Comparison of ENCODE assay signal across 25 cellular contexts in genomic region chr2:29225814-29226213, GRCh38.
"Had no signal": no experiment of that assay in that cellular context is flagged by ENCODE, and none has a peak within 500 bp of the region (broad histone marks: within the 10 kb centered on the region; RNA-seq: fewer than 3 reads in every experiment).

No MANE protein-coding gene starts in this region.

- H3K27ac Mint-ChIP-seq: activated CD4-positive, alpha-beta T cell treated with anti-CD3 and anti-CD28 coated beads, Interleukin-2, amount 10 ng/mL, durations not matched to agents 24 days and 14 days; activated CD8-positive, alpha-beta T cell treated with anti-CD3 and anti-CD28 coated beads for 36 hours; activated naive CD8-positive, alpha-beta T cell; activated T-helper 1 cell treated with anti-CD3 and anti-CD28 coated beads, Interleukin-12 subunit alpha, Interleukin-12 subunit beta, Interleukin-2, Interleukin-4 antibody, amounts not matched to agents 30 ng/mL and 10 ng/mL and 1 ng/mL, durations not matched to agents 14 hours and 24 hours and 36 hours; mesothelial cell of epicardium; T-helper 17 cell had no signal

- H3K4me1 Mint-ChIP-seq: activated CD4-positive, alpha-beta T cell treated with anti-CD3 and anti-CD28 coated beads, Interleukin-2, amount 10 ng/mL, durations not matched to agents 24 days and 14 days; T-helper 17 cell had no signal

- H2AFZ ChIP-seq: parathyroid adenoma had no signal

- H3K4me1 ChIP-seq: adrenal gland, ascending aorta, foreskin keratinocyte, left lung, parathyroid adenoma, upper lobe of left lung had no signal

- DNase-seq: activated CD4-positive, alpha-beta T cell treated with anti-CD3 and anti-CD28 coated beads, Interleukin-2, amount 10 ng/mL, durations not matched to agents 24 days and 14 days; activated CD8-positive, alpha-beta T cell treated with anti-CD3 and anti-CD28 coated beads for 36 hours; activated naive CD4-positive, alpha-beta T cell; adrenal gland; central memory CD4-positive, alpha-beta T cell; dermis blood vessel endothelial cell; effector CD8-positive, alpha-beta T cell; foreskin keratinocyte; kidney glomerular epithelial cell; left lung; naive thymus-derived CD8-positive, alpha-beta T cell; stimulated activated CD4-positive, alpha-beta T cell treated with anti-CD3 and anti-CD28 coated beads, Interleukin-4, amount 100 ng/mL, for 1 hour; stimulated activated naive CD4-positive, alpha-beta T cell treated with Interleukin-2 at 50 U/mL for 16 hours; SW 1271; T-helper 17 cell; upper lobe of left lung had no signal

- H3K27ac ChIP-seq: adrenal gland, ascending aorta, foreskin keratinocyte, left lung, parathyroid adenoma, upper lobe of left lung had no signal

- H3K27me3 Mint-ChIP-seq: activated CD4-positive, alpha-beta T cell treated with anti-CD3 and anti-CD28 coated beads, Interleukin-2, amount 10 ng/mL, durations not matched to agents 24 days and 14 days had no signal

- H3K27me3 ChIP-seq: adrenal gland, ascending aorta, upper lobe of left lung had no signal

- H3K36me3 ChIP-seq: adrenal gland, ascending aorta, left lung, upper lobe of left lung had no signal

- H3K9me3 ChIP-seq: adrenal gland, ascending aorta, left lung, upper lobe of left lung had no signal

- H3K9ac ChIP-seq: parathyroid adenoma had no signal

- H3K79me2 ChIP-seq: parathyroid adenoma had no signal

- H3K36me3 Mint-ChIP-seq: activated naive CD8-positive, alpha-beta T cell; mesothelial cell of epicardium; naive thymus-derived CD8-positive, alpha-beta T cell had no signal

- H3K4me3 Mint-ChIP-seq: activated CD4-positive, alpha-beta T cell treated with anti-CD3 and anti-CD28 coated beads, Interleukin-2, amount 10 ng/mL, durations not matched to agents 24 days and 14 days; activated CD8-positive, alpha-beta T cell treated with anti-CD3 and anti-CD28 coated beads for 36 hours; activated naive CD8-positive, alpha-beta T cell; activated T-helper 1 cell treated with anti-CD3 and anti-CD28 coated beads, Interleukin-12 subunit alpha, Interleukin-12 subunit beta, Interleukin-2, Interleukin-4 antibody, amounts not matched to agents 30 ng/mL and 10 ng/mL and 1 ng/mL, durations not matched to agents 14 hours and 24 hours and 36 hours; mesothelial cell of epicardium; naive thymus-derived CD8-positive, alpha-beta T cell; T-helper 17 cell had no signal

- H3K4me3 ChIP-seq: adrenal gland, ascending aorta, left lung, lung, smooth muscle cell, upper lobe of left lung had no signal

- H3K9me3 Mint-ChIP-seq: activated CD4-positive, alpha-beta T cell treated with anti-CD3 and anti-CD28 coated beads, Interleukin-2, amount 10 ng/mL, durations not matched to agents 24 days and 14 days; activated CD8-positive, alpha-beta T cell treated with anti-CD3 and anti-CD28 coated beads for 36 hours; activated T-helper 1 cell treated with anti-CD3 and anti-CD28 coated beads, Interleukin-12 subunit alpha, Interleukin-12 subunit beta, Interleukin-2, Interleukin-4 antibody, amounts not matched to agents 30 ng/mL and 10 ng/mL and 1 ng/mL, durations not matched to agents 14 hours and 24 hours and 36 hours; mesothelial cell of epicardium; naive thymus-derived CD8-positive, alpha-beta T cell had no signal

- H3K4me2 ChIP-seq: smooth muscle cell had no signal

- ATAC-seq: activated CD4-positive, CD25-positive, alpha-beta regulatory T cell treated with anti-CD3 and anti-CD28 coated beads, Interleukin-2, amount 50 U/mL, for 24 hours; activated CD8-positive, alpha-beta T cell treated with anti-CD3 and anti-CD28 coated beads for 36 hours; foreskin keratinocyte; left lung; naive thymus-derived CD8-positive, alpha-beta T cell; sciatic nerve; T-helper 17 cell had no signal
